ENCODE assay signal across 10 cellular contexts in genomic region chr12:88391556-88391955, GRCh38.
A peak's percentile ranks its signal among the peaks of the same experiment; 100 is the strongest.
DNase-seq lines count a peak whose midpoint lies in the region; ATAC-seq and TF ChIP-seq lines count a peak whose summit lies in the region.
"Had no signal": no experiment of that assay in that cellular context is flagged by ENCODE, and none has a peak within 500 bp of the region (broad histone marks: within the 10 kb centered on the region; RNA-seq: fewer than 3 reads in every experiment).

No MANE protein-coding gene starts in this region.

- no TSS peak for BruUV-seq in HCT116 (replicated peaks; lab: Mats Ljungman, UMichigan)

- no peaks in the 10 kb centered on the region for H3K4me1 Mint-ChIP-seq in CD8-positive, alpha-beta T cell (ENCODE audit: low read depth)
- H3K4me1 Mint-ChIP-seq in activated naive CD8-positive, alpha-beta T cell treated with anti-CD3 and anti-CD28 coated beads, Interleukin-2, amount 50 U/mL, for 24 hours, result peaks cover 5% of the 10 kb centered on the region

- no peak for ATAC-seq in HCT116
- ATAC-seq in CD8-positive, alpha-beta T cell, result no peak
- ATAC-seq in activated naive CD8-positive, alpha-beta T cell treated with anti-CD3 and anti-CD28 coated beads, Interleukin-2, amount 50 U/mL, for 24 hours, result no peak
- ATAC-seq in HG02588 (IDR thresholded peaks at IDR 0.05; ENCODE audit: unreplicated experiment), result no peak
- no peak for ATAC-seq in sciatic nerve
- ATAC-seq: gastrocnemius medialis, right lobe of liver had no signal

- H3K27me3 Mint-ChIP-seq in CD8-positive, alpha-beta T cell (ENCODE audit: low read depth), result peaks cover 3% of the 10 kb centered on the region
- H3K27me3 Mint-ChIP-seq in activated naive CD8-positive, alpha-beta T cell treated with anti-CD3 and anti-CD28 coated beads, Interleukin-2, amount 50 U/mL, for 24 hours, result peaks cover 3% of the 10 kb centered on the region

- no peaks in the 10 kb centered on the region for H3K36me3 Mint-ChIP-seq in CD8-positive, alpha-beta T cell
- H3K36me3 Mint-ChIP-seq in activated naive CD8-positive, alpha-beta T cell treated with anti-CD3 and anti-CD28 coated beads, Interleukin-2, amount 50 U/mL, for 24 hours (ENCODE audit: low read depth), result no peaks in the 10 kb centered on the region

- TF ChIP-seq CTCF in HCT116 (IDR thresholded peaks at IDR 0.05 in 2 of 3, conservative IDR thresholded peaks at IDR 0.05 in 1 of 3; ENCODE audit: borderline replicate concordance in 1 of 3, insufficient read depth in 1 of 3, low read depth in 2 of 3, low read length in 2 of 3), result no peak
- no peak for TF ChIP-seq CTCF in foreskin fibroblast (IDR thresholded peaks at IDR 0.05; ENCODE audit: low read depth, low read length)
- no peak for TF ChIP-seq CTCF in CD8-positive, alpha-beta T cell (IDR thresholded peaks at IDR 0.05)

- no peaks in the 10 kb centered on the region for H3K79me2 ChIP-seq in HCT116 (ENCODE audit: insufficient read depth, low read length)

- intact Hi-C loops in HCT116 (cut with micrococcal nuclease), result no loop called here
- intact Hi-C loops in CD8-positive, alpha-beta T cell (cut with DNase I, micrococcal nuclease), result no loop called here
- intact Hi-C loops in sciatic nerve (cut with DNase I), result no loop called here

- H3K9me3 ChIP-seq in HCT116 (ENCODE audit: control insufficient read depth in 1 of 2, insufficient read depth in 1 of 2, low read depth in 1 of 2, low read length in 2 of 2), result no peaks in the 10 kb centered on the region
- no peaks in the 10 kb centered on the region for H3K9me3 ChIP-seq in CD8-positive, alpha-beta T cell (ENCODE audit: low read length)
- H3K9me3 ChIP-seq: gastrocnemius medialis, right lobe of liver had no signal

- H3K4me3 ChIP-seq in HCT116 (replicated peaks in 1 of 2; ENCODE audit: low read depth in 1 of 2, low read length in 2 of 2), result no peak overlapping the region
- H3K4me3 ChIP-seq in foreskin fibroblast (ENCODE audit: low read depth in 1 of 2, low read length in 2 of 2), result no peak overlapping the region
- no peak overlapping the region for H3K4me3 ChIP-seq in CD8-positive, alpha-beta T cell (ENCODE audit: low read depth, low read length)
- H3K4me3 ChIP-seq: gastrocnemius medialis, right lobe of liver had no signal

- RAD21 ChIA-PET in HCT116 (lab: Charles Lee; ENCODE audit: low non-redundant PET in 1 of 2, low total read pairs in 2 of 2, uncharacterized antibody in 2 of 2, unreplicated experiment in 2 of 2), result interaction anchor here in 1 of 2 experiments (0.7 kb wide), 1 partner anchor 108 kb away, joined by 3 read pairs; no protein-coding TSS in a partner anchor

- no peak overlapping the region for H3K27ac Mint-ChIP-seq in CD8-positive, alpha-beta T cell
- no peak overlapping the region for H3K27ac Mint-ChIP-seq in activated naive CD8-positive, alpha-beta T cell treated with anti-CD3 and anti-CD28 coated beads, Interleukin-2, amount 50 U/mL, for 24 hours

- no peak overlapping the region for H3K27ac ChIP-seq in HCT116 (ENCODE audit: low read depth, low read length)
- no peak overlapping the region for H3K27ac ChIP-seq in CD8-positive, alpha-beta T cell (ENCODE audit: low read depth, low read length)
- H3K27ac ChIP-seq: gastrocnemius medialis, right lobe of liver had no signal

- DNase-seq in GM03348 (ENCODE audit: low spot score) (peak; percentile 76), HCT116 (ENCODE audit: low read depth, low spot score) (peak; percentile 6), NOMO-1 treated with dmso at 0.1 percent for 144 hours (lab: John Stamatoyannopoulos, UW; ENCODE audit: unreplicated experiment) (peak; percentile 11), foreskin fibroblast (peak; percentile 81 to 89), sciatic nerve (ENCODE audit: low spot score) (no peak)
- no peak for DNase-seq in CD8-positive, alpha-beta T cell
- no peak for DNase-seq in activated naive CD8-positive, alpha-beta T cell treated with anti-CD3 and anti-CD28 coated beads, Interleukin-2, amount 50 U/mL, for 24 hours
- DNase-seq: gastrocnemius medialis, right lobe of liver had no signal

- no peaks in the 10 kb centered on the region for H3K27me3 ChIP-seq in HCT116 (ENCODE audit: insufficient read depth, low read length)
- H3K27me3 ChIP-seq in CD8-positive, alpha-beta T cell (ENCODE audit: insufficient read depth, low read length), result no peaks in the 10 kb centered on the region
- H3K27me3 ChIP-seq: gastrocnemius medialis, right lobe of liver had no signal

- no peak for TF ChIP-seq RAD21 in HCT116 (IDR thresholded peaks at IDR 0.05; ENCODE audit: low read depth)

- CTCF ChIA-PET in HCT116 (lab: Charles Lee), result no interaction called here
- CTCF ChIA-PET in CD8-positive, alpha-beta T cell (lab: Charles Lee), result no interaction called here

- H4K20me1 ChIP-seq in HCT116 (ENCODE audit: insufficient read depth), result no peaks in the 10 kb centered on the region

- H3K9ac ChIP-seq in HCT116 (ENCODE audit: low read length), result no peak overlapping the region

- no peaks in the 10 kb centered on the region for H3K36me3 ChIP-seq in HCT116 (ENCODE audit: control insufficient read depth in 1 of 2, insufficient read depth in 2 of 2, low read length in 2 of 2)
- no peaks in the 10 kb centered on the region for H3K36me3 ChIP-seq in CD8-positive, alpha-beta T cell (ENCODE audit: insufficient read depth, low read length)
- H3K36me3 ChIP-seq: gastrocnemius medialis, right lobe of liver had no signal

- H2AFZ ChIP-seq in HCT116 (ENCODE audit: low read depth, low read length, poor library complexity, severe bottlenecking), result no peak overlapping the region

- no peak overlapping the region for H3K4me2 ChIP-seq in HCT116 (ENCODE audit: low read length)

- no peaks in the 10 kb centered on the region for H3K9me2 ChIP-seq in HCT116 (ENCODE audit: insufficient read depth)

- POLR2A ChIA-PET in HCT116 (lab: Charles Lee), result no interaction called here
- POLR2A ChIA-PET in CD8-positive, alpha-beta T cell (lab: Charles Lee), result no interaction called here

- H3K4me1 ChIP-seq in HCT116 (ENCODE audit: control insufficient read depth in 1 of 2, insufficient read depth in 2 of 2, low read length in 2 of 2), result 0 out of 4 replicates have a peak, but pooled peaks cover 0 to 3% of the 10 kb centered on the region in 2 experiments
- no peaks in the 10 kb centered on the region for H3K4me1 ChIP-seq in CD8-positive, alpha-beta T cell (ENCODE audit: insufficient read depth, low read length)
- H3K4me1 ChIP-seq: gastrocnemius medialis, right lobe of liver had no signal

- no peak overlapping the region for H3K4me3 Mint-ChIP-seq in CD8-positive, alpha-beta T cell
- H3K4me3 Mint-ChIP-seq in activated naive CD8-positive, alpha-beta T cell treated with anti-CD3 and anti-CD28 coated beads, Interleukin-2, amount 50 U/mL, for 24 hours, result no peak overlapping the region

- peaks cover 8% of the 10 kb centered on the region for H3K9me3 Mint-ChIP-seq in CD8-positive, alpha-beta T cell
- H3K9me3 Mint-ChIP-seq in activated naive CD8-positive, alpha-beta T cell treated with anti-CD3 and anti-CD28 coated beads, Interleukin-2, amount 50 U/mL, for 24 hours, result no peaks in the 10 kb centered on the region

- no peak for TF ChIP-seq POLR2A in HCT116 (IDR thresholded peaks at IDR 0.05; ENCODE audit: borderline replicate concordance, extremely low read depth, insufficient read depth, insufficient read length)

TF ChIP-seq in HCT116, 20 proteins besides CTCF, POLR2A, EP300 and RAD21:
- TF ChIP-seq TCF7L2 (IDR thresholded peaks at IDR 0.05; ENCODE audit: borderline replicate concordance, extremely low read depth, insufficient read depth, insufficient read length), result peak; percentile 72
- no peak for TF ChIP-seq JUND (IDR thresholded peaks at IDR 0.05)
TF ChIP-seq in HCT116: peak in this region for 1.

Comparison
In these comparisons a context has a peak if more than half of its experiments do, and no peak if none do; other contexts are left out.
1. DNase-seq: peak in GM03348 (single experiment), HCT116 (single experiment), NOMO-1 treated with dmso at 0.1 percent for 144 hours (single experiment) and foreskin fibroblast (2 of 2); none in CD8-positive, alpha-beta T cell (0 of 7), activated naive CD8-positive, alpha-beta T cell treated with anti-CD3 and anti-CD28 coated beads, Interleukin-2, amount 50 U/mL, for 24 hours (single experiment) and sciatic nerve (single experiment).